8 cellular contexts compared by ENCODE assay signal in the genomic region with DNA sequence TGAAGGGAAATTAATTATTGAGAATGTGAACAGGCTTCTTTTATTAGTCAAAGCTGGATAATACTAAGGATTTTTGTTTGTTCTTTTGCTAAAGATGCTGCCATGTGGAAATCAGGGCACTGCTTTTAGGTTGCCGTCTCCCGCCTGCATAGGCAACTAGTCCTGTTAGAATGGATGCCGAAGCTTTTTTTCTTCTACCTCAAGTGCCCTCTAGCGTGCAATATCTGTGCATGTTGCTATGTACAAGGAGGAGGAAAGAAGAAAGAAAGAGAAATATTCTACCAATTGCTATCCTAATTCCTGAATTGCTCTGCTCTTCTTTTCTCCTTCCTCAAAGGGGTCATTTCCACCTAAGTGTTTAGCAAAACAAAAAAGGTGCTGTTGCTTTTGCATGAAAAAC. TPM values are rescaled to one million over a fixed set of nuclear protein-coding genes. Genes with fewer than 3 reads are reported as not detected.
A peak's percentile ranks its signal among the peaks of the same experiment; 100 is the strongest.
DNase-seq lines count a peak whose midpoint lies in the region; ATAC-seq, FAIRE-seq and TF ChIP-seq lines count a peak whose summit lies in the region.

No MANE protein-coding gene starts in this region.

- POLR2A ChIA-PET in PC-3 (lab: Charles Lee; ENCODE audit: unreplicated experiment): no interaction called here

- TF ChIP-seq CTCF in GM12875 (IDR thresholded peaks at IDR 0.05; ENCODE audit: borderline replicate concordance, insufficient read depth, low read depth, low read length): 0 out of 2 replicates have a peak, but pooled peaks have one; percentile 19
- peak; percentile 70 for TF ChIP-seq CTCF in PC-3 (conservative IDR thresholded peaks at IDR 0.05; ENCODE audit: low read depth, low read length)
- TF ChIP-seq CTCF in glutamatergic neuron (IDR thresholded peaks at IDR 0.05; ENCODE audit: partially characterized antibody, unreplicated experiment): peak; percentile 19

- no peak overlapping the region for H3K4me3 ChIP-seq in GM12875 (ENCODE audit: low read depth, low read length)
- H3K4me3 ChIP-seq in PC-3 (ENCODE audit: low read length): no peak overlapping the region

- no peak overlapping the region for H3K27ac Mint-ChIP-seq in glutamatergic neuron (ENCODE audit: unreplicated experiment)
- no peak overlapping the region for H3K27ac Mint-ChIP-seq in T-helper 2 cell treated with Interferon-gamma antibody and Interleukin-4, amounts not matched to agents 5 μg/mL and 100 μg/mL, for 36 hours
- H3K27ac Mint-ChIP-seq in effector memory CD8-positive, alpha-beta T cell: no peak overlapping the region

- no peaks in the 10 kb centered on the region for H3K9me3 ChIP-seq in PC-3 (ENCODE audit: low read length)

- no peak overlapping the region for H2AFZ ChIP-seq in PC-3 (ENCODE audit: low read length)

- H3K4me3 Mint-ChIP-seq in glutamatergic neuron (ENCODE audit: unreplicated experiment): no peak overlapping the region
- no peak overlapping the region for H3K4me3 Mint-ChIP-seq in T-helper 2 cell treated with Interferon-gamma antibody and Interleukin-4, amounts not matched to agents 5 μg/mL and 100 μg/mL, for 36 hours
- no peak overlapping the region for H3K4me3 Mint-ChIP-seq in effector memory CD8-positive, alpha-beta T cell

- H3K27me3 Mint-ChIP-seq in glutamatergic neuron (ENCODE audit: unreplicated experiment): peaks cover 5% of the 10 kb centered on the region
- H3K27me3 Mint-ChIP-seq in T-helper 2 cell treated with Interferon-gamma antibody and Interleukin-4, amounts not matched to agents 5 μg/mL and 100 μg/mL, for 36 hours (ENCODE audit: low read depth): no peaks in the 10 kb centered on the region
- no peaks in the 10 kb centered on the region for H3K27me3 Mint-ChIP-seq in effector memory CD8-positive, alpha-beta T cell

- no peaks in the 10 kb centered on the region; the same call in 1 of the 2 replicates for H3K27me3 ChIP-seq in PC-3 (ENCODE audit: low read length)

- peak; percentile 83 for ATAC-seq in PC-3
- ATAC-seq in effector memory CD8-positive, alpha-beta T cell (replicated peaks): no peak
- no peak for ATAC-seq in HG02852 (IDR thresholded peaks at IDR 0.05; ENCODE audit: unreplicated experiment)

- H3F3A ChIP-seq in PC-3 (ENCODE audit: low read length, unreplicated experiment): no peaks in the 10 kb centered on the region

- H3K9me3 Mint-ChIP-seq in glutamatergic neuron (ENCODE audit: unreplicated experiment): peaks cover 2% of the 10 kb centered on the region
- H3K9me3 Mint-ChIP-seq in T-helper 2 cell treated with Interferon-gamma antibody and Interleukin-4, amounts not matched to agents 5 μg/mL and 100 μg/mL, for 36 hours: peaks cover 12% of the 10 kb centered on the region
- H3K9me3 Mint-ChIP-seq in effector memory CD8-positive, alpha-beta T cell: peaks cover 9 to 10% of the 10 kb centered on the region in 2 donors

- peak; percentile 79 for FAIRE-seq in A204.1 (lab: Jason Lieb, UNC)

- no peaks in the 10 kb centered on the region for H3K4me1 Mint-ChIP-seq in glutamatergic neuron (ENCODE audit: low read depth, unreplicated experiment)
- no peaks in the 10 kb centered on the region for H3K4me1 Mint-ChIP-seq in T-helper 2 cell treated with Interferon-gamma antibody and Interleukin-4, amounts not matched to agents 5 μg/mL and 100 μg/mL, for 36 hours (ENCODE audit: low read depth)
- H3K4me1 Mint-ChIP-seq in effector memory CD8-positive, alpha-beta T cell (ENCODE audit: low read depth in 2 of 2): no peaks in the 10 kb centered on the region

- intact Hi-C loops in PC-3 (cut with micrococcal nuclease): loop anchor here (1.0 to 10.0 kb wide), 3 partner anchors 182 to 609 kb away; no protein-coding TSS in a partner anchor

- no peaks in the 10 kb centered on the region for H3K4me1 ChIP-seq in PC-3 (ENCODE audit: insufficient read depth, low read length)

- H3K79me2 ChIP-seq in PC-3 (ENCODE audit: low read length): no peaks in the 10 kb centered on the region

- DNase-seq in PC-3: peak; percentile 68
- DNase-seq in glutamatergic neuron: peak; percentile 27
- no peak for DNase-seq in T1000 (lab: John Stamatoyannopoulos, UW)
- DNase-seq in T-helper 2 cell treated with Interferon-gamma antibody and Interleukin-4, amounts not matched to agents 5 μg/mL and 100 μg/mL, for 36 hours (ENCODE audit: low spot score): no peak
- DNase-seq in effector memory CD8-positive, alpha-beta T cell: no peak

- H3K36me3 Mint-ChIP-seq in glutamatergic neuron (ENCODE audit: unreplicated experiment): no peaks in the 10 kb centered on the region
- no peaks in the 10 kb centered on the region for H3K36me3 Mint-ChIP-seq in T-helper 2 cell treated with Interferon-gamma antibody and Interleukin-4, amounts not matched to agents 5 μg/mL and 100 μg/mL, for 36 hours (ENCODE audit: low read depth)
- no peaks in the 10 kb centered on the region for H3K36me3 Mint-ChIP-seq in effector memory CD8-positive, alpha-beta T cell (ENCODE audit: insufficient read depth)

- no peaks in the 10 kb centered on the region for H3K36me3 ChIP-seq in PC-3 (ENCODE audit: low read depth, low read length)

- H3K4me2 ChIP-seq in PC-3 (ENCODE audit: low read length): no peak overlapping the region

- CTCF ChIA-PET in PC-3 (lab: Charles Lee): no interaction called here

- no peak overlapping the region for H3K27ac ChIP-seq in PC-3 (ENCODE audit: low read length)

- no TSS peak for BruUV-seq in PC-3 (replicated peaks; lab: Mats Ljungman, UMichigan)

- no peaks in the 10 kb centered on the region for H3K9me2 ChIP-seq in PC-3 (replicated peaks; ENCODE audit: low read length)

- no peaks in the 10 kb centered on the region for H4K20me1 ChIP-seq in PC-3 (ENCODE audit: low read length)

- H3K9ac ChIP-seq in PC-3 (ENCODE audit: low read length): no peak overlapping the region

RNA-seq across cellular contexts. Expression of a gene that starts 5.2 kb away (rescaled TPM):
- total RNA-seq in PC-3 (2014; rRNA removed) (1.3 and 5.7 TPM in 2 replicates), glutamatergic neuron (ENCODE audit: unreplicated experiment) (5.5 TPM)

Comparison
In these comparisons a context has a peak if more than half of its experiments do, and no peak if none do; other contexts are left out.
1. CTCF ChIP-seq: peak in every context shown above with its lines; median percentile 70 in PC-3; 19 in GM12875; 19 in glutamatergic neuron.
2. DNase-seq: peak in PC-3 (single experiment) and glutamatergic neuron (single experiment); none in T1000 (single experiment), T-helper 2 cell treated with Interferon-gamma antibody and Interleukin-4, amounts not matched to agents 5 μg/mL and 100 μg/mL, for 36 hours (single experiment) and effector memory CD8-positive, alpha-beta T cell (0 of 3).